In genomic region chrX:75784689-75785491, GRCh38 we compare ENCODE assay signal across 10 cellular contexts. TPM values are rescaled to one million over a fixed set of nuclear protein-coding genes. Genes with fewer than 3 reads are reported as not detected.
DNase-seq lines count a peak whose midpoint lies in the region; ATAC-seq and TF ChIP-seq lines count a peak whose summit lies in the region.
"Had no signal": no experiment of that assay in that cellular context is flagged by ENCODE, and none has a peak within 500 bp of the region (broad histone marks: within the 10 kb centered on the region; RNA-seq: fewer than 3 reads in every experiment).

MAGEE2 (minus strand) TSS chrX:75785254; CDS start chrX:75785051, 203 bp downstream.

- H3K27ac ChIP-seq in esophagus muscularis mucosa (replicated peaks in 1 of 4) (no peak within 1 kb of the TSS), sigmoid colon (no peak within 1 kb of the TSS)
- H3K27ac ChIP-seq: adrenal gland had no signal

- CTCF ChIA-PET in HEK293T (lab: Yijun Ruan, JAX) = no interaction called here

- 54% methylated on average over 33 of the region's 36 CpGs for WGBS in esophagus muscularis mucosa
- 13 to 22% methylated on average over 36 of the region's 36 CpGs for WGBS in sigmoid colon, 2 donors

- intact Hi-C loops in esophagus muscularis mucosa (cut with DNase I) (no loop called here), sigmoid colon (cut with DNase I) (no loop called here)

- H3K9me3 ChIP-seq in esophagus muscularis mucosa (no peaks in the 10 kb centered on the region), sigmoid colon (no peaks in the 10 kb centered on the region)

- H3K4me3 ChIP-seq in esophagus muscularis mucosa (peak within 1 kb of the TSS; percentile 41 to 48 (median 44)), sigmoid colon (peak within 1 kb of the TSS; percentile 21 to 46 (median 38))

- POLR2A ChIA-PET in HEK293T (lab: Yijun Ruan, JAX) = no interaction called here

- TF ChIP-seq EP300 in esophagus muscularis mucosa (IDR thresholded peaks at IDR 0.05) (no peak), sigmoid colon (IDR thresholded peaks at IDR 0.05) (no peak)

- H3K36me3 ChIP-seq in esophagus muscularis mucosa = no peaks in the 10 kb centered on the region
- H3K36me3 ChIP-seq in sigmoid colon = no peaks in the 10 kb centered on the region
- H3K36me3 ChIP-seq: adrenal gland had no signal

- no peak for ATAC-seq in HG02884 (IDR thresholded peaks at IDR 0.05; ENCODE audit: unreplicated experiment)

- no peaks in the 10 kb centered on the region for H3K27me3 ChIP-seq in esophagus muscularis mucosa
- no peaks in the 10 kb centered on the region for H3K27me3 ChIP-seq in sigmoid colon

- TF ChIP-seq CTCF in esophagus muscularis mucosa (IDR thresholded peaks at IDR 0.05) (no peak), sigmoid colon (IDR thresholded peaks at IDR 0.05) (no peak)

- DNase-seq in GM03348 (ENCODE audit: low spot score) (peak; percentile 21), esophagus muscularis mucosa (ENCODE audit: extremely low spot score) (no peak), sigmoid colon (no peak), HEK293T (ENCODE audit: extremely low spot score) (no peak), NCI-H345 (lab: John Stamatoyannopoulos, UW) (no peak)
- peak; percentile 18 to 35 for DNase-seq in activated CD4-positive, alpha-beta T cell treated with anti-CD3 and anti-CD28 coated beads, Interleukin-2, amount 50 U/mL, for 48 hours
- DNase-seq in effector CD4-positive, alpha-beta T cell = no peak
- DNase-seq: NCI-H2029 had no signal

- no peaks in the 10 kb centered on the region for H3K4me1 ChIP-seq in esophagus muscularis mucosa
- H3K4me1 ChIP-seq in sigmoid colon = no peaks in the 10 kb centered on the region
- H3K4me1 ChIP-seq: adrenal gland had no signal

- TF ChIP-seq POLR2A in esophagus muscularis mucosa (IDR thresholded peaks at IDR 0.05; ENCODE audit: low read depth) = no peak
- TF ChIP-seq POLR2A in sigmoid colon (IDR thresholded peaks at IDR 0.05) = no peak

TF ChIP-seq in HEK293T, 16 proteins besides CTCF, POLR2A, EP300 and RAD21:
- no peak for TF ChIP-seq HDGF (IDR thresholded peaks at IDR 0.05; ENCODE audit: borderline replicate concordance)
- no peak for TF ChIP-seq ELF4 (IDR thresholded peaks at IDR 0.05)
- no peak for TF ChIP-seq LEF1 (IDR thresholded peaks at IDR 0.05; ENCODE audit: borderline replicate concordance)
- no peak for TF ChIP-seq SUZ12 (IDR thresholded peaks at IDR 0.05)
- no peak for TF ChIP-seq FOXM1 (IDR thresholded peaks at IDR 0.05; ENCODE audit: borderline replicate concordance)
- no peak for TF ChIP-seq PKNOX1 (IDR thresholded peaks at IDR 0.05)
- no peak for TF ChIP-seq NFRKB (IDR thresholded peaks at IDR 0.05)
- no peak for TF ChIP-seq ZNF384 (IDR thresholded peaks at IDR 0.05)

RNA-seq across cellular contexts. Expression of gene MAGEE2, which starts in this region (rescaled TPM):
- total RNA-seq in esophagus muscularis mucosa (not detected), sigmoid colon (under 1 TPM in 1 of 4 donors, not detected in 3; 0.36 TPM)
- polyA plus RNA-seq in sigmoid colon = under 1 TPM in 1 of 3 donors, not detected in 2; 0.10 TPM

Comparison
In these comparisons a context has a peak if more than half of its experiments do, and no peak if none do; other contexts are left out.
1. DNase-seq: peak in GM03348 (single experiment) and activated CD4-positive, alpha-beta T cell treated with anti-CD3 and anti-CD28 coated beads, Interleukin-2, amount 50 U/mL, for 48 hours (2 of 2); none in esophagus muscularis mucosa (single experiment), sigmoid colon (single experiment), HEK293T (single experiment), effector CD4-positive, alpha-beta T cell (single experiment) and NCI-H345 (single experiment).